17 cellular contexts compared by ENCODE assay signal in genomic region chr13:23445794-23446193, GRCh38. TPM values are rescaled to one million over a fixed set of nuclear protein-coding genes. Genes with fewer than 3 reads are reported as not detected.
DNase-seq lines count a peak whose midpoint lies in the region; ATAC-seq, FAIRE-seq and TF ChIP-seq lines count a peak whose summit lies in the region.
"Had no signal": no experiment of that assay in that cellular context is flagged by ENCODE, and none has a peak within 500 bp of the region (broad histone marks: within the 10 kb centered on the region; RNA-seq: fewer than 3 reads in every experiment).

No MANE protein-coding gene starts in this region.

- H3K36me3 ChIP-seq in H1 (ENCODE audit: control insufficient read depth in 2 of 4, insufficient read depth in 4 of 4, low read length in 3 of 4), result no peaks in the 10 kb centered on the region
- H3K36me3 ChIP-seq: BLaER1 had no signal

- H2AFZ ChIP-seq in H1 (ENCODE audit: low read length), result no peak overlapping the region

- TF ChIP-seq EP300 in H1 (IDR thresholded peaks at IDR 0.05; ENCODE audit: borderline replicate concordance in 1 of 2, low read depth in 2 of 2, low read length in 2 of 2), result no peak

- ATAC-seq in HG03097 (IDR thresholded peaks at IDR 0.05; ENCODE audit: low FRiP score, unreplicated experiment), result no peak
- no peak for ATAC-seq in Right ventricle myocardium inferior
- ATAC-seq in GM19397 (IDR thresholded peaks at IDR 0.05; ENCODE audit: unreplicated experiment), result no peak

- no peak overlapping the region; the same call in 1 of the 2 replicates for H2BK12ac ChIP-seq in H1 (ENCODE audit: low read depth, low read length)

- no peak overlapping the region for H2AK5ac ChIP-seq in H1 (ENCODE audit: low read depth, low read length)

- H3K23ac ChIP-seq in H1 (ENCODE audit: insufficient read length), result no peak overlapping the region

- no peaks in the 10 kb centered on the region for H3K9me3 ChIP-seq in H1 (ENCODE audit: insufficient read depth in 2 of 2, low read depth in 1 of 2, low read length in 1 of 2)
- H3K9me3 ChIP-seq: BLaER1 had no signal

- CTCF ChIA-PET in H1 (lab: Charles Lee; ENCODE audit: partially characterized antibody), result no interaction called here

- no peak overlapping the region for H3K56ac ChIP-seq in H1 (replicated peaks; ENCODE audit: insufficient read length, low read depth, low read length)

- no peak overlapping the region for H2BK5ac ChIP-seq in H1 (ENCODE audit: low read depth, low read length)

- no peak overlapping the region for H4K8ac ChIP-seq in H1 (ENCODE audit: extremely low read depth, insufficient read depth, low read length)

- H3K9ac ChIP-seq in H1 (replicated peaks in 1 of 4; ENCODE audit: extremely low read depth in 1 of 4, low read depth in 3 of 4, low read length in 3 of 4), result no peak overlapping the region
- H3K9ac ChIP-seq: BLaER1 had no signal

- TF ChIP-seq POLR2A in H1 (IDR thresholded peaks at IDR 0.05; ENCODE audit: control extremely low read depth in 1 of 2, low read depth in 2 of 2, low read length in 2 of 2), result no peak

- no peaks in the 10 kb centered on the region for H3K79me2 ChIP-seq in H1 (ENCODE audit: control insufficient read depth in 1 of 2, insufficient read depth in 2 of 2, low read length in 2 of 2)

- no peak overlapping the region for H3K18ac ChIP-seq in H1 (ENCODE audit: extremely low read depth, low read length)

- intact Hi-C loops in Right ventricle myocardium inferior (cut with DNase I), result no loop called here

- 86% methylated on average over 1 of the region's 1 CpG; no CpG with 5 or more reads in 1 of the 2 experiments for WGBS in H1 (ENCODE audit: extremely low coverage in 1 of 2, insufficient coverage in 1 of 2, insufficient read length in 1 of 2, insufficient replicate concordance in 2 of 2, low coverage in 1 of 2, low lambda C conversion rate in 2 of 2, missing lambda C conversion rate in 1 of 2), 2 experiments

- DNase-seq in Daoy (ENCODE audit: low read depth) (peak; percentile 2), NCI-H69 (lab: John Stamatoyannopoulos, UW) (peak; percentile 2), H1 (ENCODE audit: low read depth in 1 of 2, low spot score in 2 of 2) (peak in 1 of 2 experiments; percentile 38), myocyte (ENCODE audit: low read depth) (peak; percentile 77), Right ventricle myocardium inferior (ENCODE audit: missing footprints) (no peak), kidney glomerular epithelial cell (lab: John Stamatoyannopoulos, UW) (no peak)
- DNase-seq: 8988T, EL, HCEC 1CT, NCI-H1092 treated with DMSO at 0.1 percent for 48 hours, NCI-H1694, NCI-H345, RPMI8226 had no signal

- H3K27ac ChIP-seq in H1 (ENCODE audit: low read depth, low read length), result no peak overlapping the region
- H3K27ac ChIP-seq: BLaER1 had no signal

- no peak for FAIRE-seq in H1 (lab: Jason Lieb, UNC)
- FAIRE-seq: HTR-8/SVneo had no signal

- TF ChIP-seq CTCF in H1 (IDR thresholded peaks at IDR 0.05; ENCODE audit: control extremely low read depth in 1 of 3, insufficient read depth in 1 of 3, low read depth in 1 of 3, low read length in 3 of 3), result no peak

- no peaks in the 10 kb centered on the region for H3K23me2 ChIP-seq in H1 (ENCODE audit: low read depth, low read length)

- H3K79me1 ChIP-seq in H1 (ENCODE audit: low read depth, low read length), result no peaks in the 10 kb centered on the region

- no peaks in the 10 kb centered on the region for H4K20me1 ChIP-seq in H1 (replicated peaks in 1 of 2; ENCODE audit: control insufficient read depth in 1 of 2, insufficient read depth in 2 of 2, low read length in 2 of 2)
- H4K20me1 ChIP-seq: BLaER1 had no signal

- H4K91ac ChIP-seq in H1 (replicated peaks; ENCODE audit: insufficient read length, low read length), result no peak overlapping the region

- peak overlapping the region; percentile 8; the same call in 1 of the 2 replicates for H2BK20ac ChIP-seq in H1 (ENCODE audit: low read length)

- peaks cover 0 to 17% (median 10%) of the 10 kb centered on the region in 4 experiments; a peak in 5 of 7 replicates for H3K4me1 ChIP-seq in H1 (replicated peaks in 1 of 4; ENCODE audit: control insufficient read depth in 3 of 4, insufficient read depth in 4 of 4, low read length in 3 of 4)

- no peak for TF ChIP-seq RAD21 in H1 (IDR thresholded peaks at IDR 0.05 in 1 of 2, conservative IDR thresholded peaks at IDR 0.05 in 1 of 2; ENCODE audit: low read depth in 2 of 2, low read length in 2 of 2)

- POLR2A ChIA-PET in H1 (lab: Charles Lee; ENCODE audit: partially characterized antibody), result interaction anchor here (1.5 kb wide), 1 partner anchor 13 kb away, joined by 3 read pairs; no protein-coding TSS in a partner anchor

- H3K14ac ChIP-seq in H1 (ENCODE audit: insufficient read length), result no peak overlapping the region

- no peak overlapping the region for H3K4me3 ChIP-seq in H1 (ENCODE audit: extremely low read depth in 1 of 4, insufficient read depth in 2 of 4, low read depth in 3 of 4, low read length in 4 of 4)
- H3K4me3 ChIP-seq: BLaER1 had no signal

- H3K27me3 ChIP-seq in H1 (replicated peaks in 1 of 4; ENCODE audit: control insufficient read depth in 3 of 4, extremely low read depth in 1 of 4, insufficient read depth in 3 of 4, low read length in 3 of 4), result no peaks in the 10 kb centered on the region
- H3K27me3 ChIP-seq: BLaER1 had no signal

- no peak overlapping the region for H4K5ac ChIP-seq in H1 (ENCODE audit: insufficient read length, low read depth, low read length)

- H2BK120ac ChIP-seq in H1 (replicated peaks; ENCODE audit: low read depth, low read length), result no peak overlapping the region

- peak overlapping the region; percentile 12 for H3K4ac ChIP-seq in H1 (replicated peaks; ENCODE audit: insufficient read length, low read depth, low read length)

- no peak overlapping the region for H2BK15ac ChIP-seq in H1 (ENCODE audit: low read length)

- H3K4me2 ChIP-seq in H1 (ENCODE audit: insufficient read depth in 1 of 2, low read depth in 2 of 2, low read length in 2 of 2), result no peak overlapping the region
- H3K4me2 ChIP-seq: BLaER1 had no signal

TF ChIP-seq in H1, 55 proteins besides CTCF, POLR2A, EP300 and RAD21 (continues in another document):
- TF ChIP-seq EZH2 (IDR thresholded peaks at IDR 0.05; ENCODE audit: low read depth, low read length, severe bottlenecking) (no peak), CEBPB (IDR thresholded peaks at IDR 0.05; ENCODE audit: low read depth, low read length) (no peak), EGR1 (IDR thresholded peaks at IDR 0.05; ENCODE audit: borderline replicate concordance, low read depth, low read length) (no peak), MAFK (IDR thresholded peaks at IDR 0.05; ENCODE audit: low read depth, low read length) (no peak)

RNA-seq across cellular contexts. Expression of gene SACS, which starts 12.3 kb away (rescaled TPM):
- total RNA-seq in Daoy (2014; rRNA removed; shearing (Covaris generic)), result 51.3 and 52.7 TPM in 2 replicates
- 51.3 and 54.2 TPM in 2 replicates for total RNA-seq in H1 (2021; fragmentation: NEBNext Ultra II Directional; extraction: Animal tissue kit (Norgen Biotek cat#: 25700))
- polyA plus RNA-seq in H1 (2011; rRNA removed), result 11.0 and 17.4 TPM in 2 replicates
- polyA plus RNA-seq in H1 (2011; cell fraction: cytosol; rRNA removed), result 14.2 TPM
- 54.3 TPM for polyA plus RNA-seq in H1 (2011; cell fraction: nucleus; rRNA removed)
- polyA plus RNA-seq in H1 (2012, experiment 1 of 2), result 9.6 to 23.4 TPM (median 16.3 TPM) in 4 replicates
- polyA plus RNA-seq in H1 (2012, experiment 2 of 2), result 1.5 TPM
- 23.0 TPM for polyA plus RNA-seq in H1 (2013, experiment 1 of 2)
- polyA plus RNA-seq in H1 (2013, experiment 2 of 2), result 18.6 TPM
- 171 and 240 TPM in 2 replicates for polyA minus RNA-seq in H1 (2011; rRNA and poly(A)+ RNA removed)
- polyA minus RNA-seq in H1 (2011; cell fraction: cytosol; rRNA and poly(A)+ RNA removed), result 50.0 TPM
- 177 TPM for polyA minus RNA-seq in H1 (2011; cell fraction: nucleus; rRNA and poly(A)+ RNA removed)
- total RNA-seq in myocyte (130 and 143 TPM in 2 replicates), Right ventricle myocardium inferior (7.5 TPM)
- 9.0 TPM for polyA plus RNA-seq in myocyte (2012)

Comparison
In these comparisons a context has a peak if more than half of its experiments do, and no peak if none do; other contexts are left out.
1. DNase-seq: peak in Daoy (single experiment), NCI-H69 (single experiment) and myocyte (single experiment); none in Right ventricle myocardium inferior (single experiment) and kidney glomerular epithelial cell (single experiment).